In genomic region chr6:2614155-2614554, GRCh38 we compare ENCODE assay signal across 3 cellular contexts.
A peak's percentile ranks its signal among the peaks of the same experiment; 100 is the strongest.
TF ChIP-seq lines count a peak whose summit lies in the region.

No MANE protein-coding gene starts in this region.

TF ChIP-seq in HCT116, 20 proteins besides CTCF, POLR2A, EP300 and RAD21:
- no peak for TF ChIP-seq MAX (IDR thresholded peaks at IDR 0.05)
- no peak for TF ChIP-seq POLR2AphosphoS5 (IDR thresholded peaks at IDR 0.05; ENCODE audit: low read depth, low read length)
- peak; percentile 44; the same call in 1 of the 2 replicates for TF ChIP-seq CBX3 (IDR thresholded peaks at IDR 0.05; ENCODE audit: low read depth)
- TF ChIP-seq CEBPB (IDR thresholded peaks at IDR 0.05; ENCODE audit: low read depth) = no peak
- TF ChIP-seq JUND (IDR thresholded peaks at IDR 0.05) = no peak
TF ChIP-seq in HCT116: peak in this region for 1.

TF ChIP-seq in HEK293, 187 proteins besides CTCF, POLR2A, EP300 and RAD21:
- TF ChIP-seq RBAK (tag by site-specific recombination; IDR thresholded peaks at IDR 0.05) (no peak), ZNF580 (tag by site-specific recombination; IDR thresholded peaks at IDR 0.05) (peak; percentile 73), ZNF146 (tag by site-specific recombination; IDR thresholded peaks at IDR 0.05) (peak; percentile 99), ZNF280D (tag by site-specific recombination; IDR thresholded peaks at IDR 0.05) (peak; percentile 93; the same call in 1 of the 2 replicates), ZNF350 (tag by site-specific recombination; IDR thresholded peaks at IDR 0.05) (no peak)

TF ChIP-seq in K562, 482 proteins besides CTCF, POLR2A, EP300 and RAD21:
- peak; percentile 81 for TF ChIP-seq RBM25 (IDR thresholded peaks at IDR 0.05; ENCODE audit: low read depth, low read length, severe bottlenecking)
- no peak for TF ChIP-seq ZNF511 (CRISPR knock-in tag; IDR thresholded peaks at IDR 0.05)
- TF ChIP-seq ZNF830 (CRISPR knock-in tag; IDR thresholded peaks at IDR 0.05) = no peak
- TF ChIP-seq SMARCA5 (IDR thresholded peaks at IDR 0.05) = 0 out of 2 replicates have a peak, but pooled peaks have one; percentile 17
- TF ChIP-seq BCOR (IDR thresholded peaks at IDR 0.05) = peak; percentile 66; the same call in 1 of the 2 replicates
- peak; percentile 99 for TF ChIP-seq ZNF146 (CRISPR knock-in tag; IDR thresholded peaks at IDR 0.05; ENCODE audit: unreplicated experiment)
- 0 out of 4 replicates have a peak, but pooled peaks of 1 of the 2 experiments have one; percentile 11 for TF ChIP-seq KDM1A (IDR thresholded peaks at IDR 0.05)
- no peak for TF ChIP-seq FOS (IDR thresholded peaks at IDR 0.05; ENCODE audit: extremely low read depth, insufficient read length)
